Comparison of ENCODE assay signal across 16 cellular contexts in genomic region chr6:88586371-88587157, GRCh38.
DNase-seq lines count a peak whose midpoint lies in the region; ATAC-seq, FAIRE-seq and TF ChIP-seq lines count a peak whose summit lies in the region.
"Had no signal": no experiment of that assay in that cellular context is flagged by ENCODE, and none has a peak within 500 bp of the region (broad histone marks: within the 10 kb centered on the region; RNA-seq: fewer than 3 reads in every experiment).

No MANE protein-coding gene starts in this region.

- no peak overlapping the region for H2AFZ ChIP-seq in mammary epithelial cell (ENCODE audit: low read depth, low read length)

- H3K4me1 ChIP-seq in mammary epithelial cell (ENCODE audit: insufficient read depth, low read length): no peaks in the 10 kb centered on the region
- H3K4me1 ChIP-seq in thoracic aorta (ENCODE audit: control insufficient read depth in 1 of 2, low read depth in 2 of 2): peaks cover 22 to 56% of the 10 kb centered on the region in 2 donors
- H3K4me1 ChIP-seq: tibial nerve had no signal

- H3K27me3 Mint-ChIP-seq in MCF 10A (ENCODE audit: insufficient read depth, unreplicated experiment): peaks cover 80% of the 10 kb centered on the region
- H3K27me3 Mint-ChIP-seq in CD14-positive monocyte (ENCODE audit: low read depth in 3 of 3): peaks cover 0 to 4% (median 2%) of the 10 kb centered on the region in 3 donors

- H3K9me3 Mint-ChIP-seq in MCF 10A (ENCODE audit: unreplicated experiment) (peaks cover 7% of the 10 kb centered on the region), CD14-positive monocyte (peaks cover 12 to 38% (median 28%) of the 10 kb centered on the region in 7 donors)

- FAIRE-seq in urothelium cell line (lab: Jason Lieb, UNC): no peak

- H3K36me3 ChIP-seq in mammary epithelial cell (ENCODE audit: insufficient read depth, low read length) (no peaks in the 10 kb centered on the region), thoracic aorta (no peaks in the 10 kb centered on the region)
- H3K36me3 ChIP-seq: cardiac muscle cell, neutrophil, tibial nerve had no signal

- dilution Hi-C loops in mammary epithelial cell (cut with HindIII; ENCODE audit: low sequenced_read_pairs): no loop called here

- peak; percentile 81 for ATAC-seq in thoracic aorta (ENCODE audit: insufficient number of reproducible peaks, low FRiP score, low read depth)
- ATAC-seq: activated T-helper 17 cell treated with anti-CD3 and anti-CD28 coated beads, Interleukin-2, amount 50 U/mL, for 72 hours had no signal

- TF ChIP-seq CTCF in MCF 10A (IDR thresholded peaks at IDR 0.05; ENCODE audit: unreplicated experiment): no peak
- TF ChIP-seq CTCF in mammary epithelial cell (conservative IDR thresholded peaks at IDR 0.05 in 1 of 2, IDR thresholded peaks at IDR 0.05 in 1 of 2; ENCODE audit: extremely low read depth in 1 of 2, insufficient read depth in 1 of 2, low read depth in 1 of 2, low read length in 2 of 2): no peak
- TF ChIP-seq CTCF in thoracic aorta (IDR thresholded peaks at IDR 0.05): no peak
- no peak for TF ChIP-seq CTCF in CD14-positive monocyte (IDR thresholded peaks at IDR 0.05)

- BruUV-seq in MCF 10A (replicated peaks; lab: Mats Ljungman, UMichigan) (no TSS peak), mammary epithelial cell (replicated peaks; lab: Mats Ljungman, UMichigan) (no TSS peak)

- H3K4me3 Mint-ChIP-seq in MCF 10A (ENCODE audit: unreplicated experiment) (no peak overlapping the region), CD14-positive monocyte (no peak overlapping the region)
- H3K4me3 Mint-ChIP-seq: activated T-helper 17 cell treated with anti-CD3 and anti-CD28 coated beads, Interleukin-2, amount 50 U/mL, for 72 hours had no signal

- H3K79me2 ChIP-seq in mammary epithelial cell (ENCODE audit: insufficient read depth, low read length): no peaks in the 10 kb centered on the region

- H3K9me3 ChIP-seq in mammary epithelial cell (replicated peaks; ENCODE audit: insufficient read depth, low read length): no peaks in the 10 kb centered on the region
- no peaks in the 10 kb centered on the region for H3K9me3 ChIP-seq in thoracic aorta
- H3K9me3 ChIP-seq: neutrophil had no signal

- H3K27ac ChIP-seq in mammary epithelial cell (ENCODE audit: insufficient read depth, low read depth, low read length) (no peak overlapping the region), thoracic aorta (peak overlapping the region; percentile 63 to 77)
- H3K27ac ChIP-seq: cardiac muscle cell, neutrophil, tibial nerve had no signal

- H3K4me1 Mint-ChIP-seq in MCF 10A (ENCODE audit: insufficient read depth, unreplicated experiment): no peaks in the 10 kb centered on the region
- no peaks in the 10 kb centered on the region for H3K4me1 Mint-ChIP-seq in CD14-positive monocyte
- H3K4me1 Mint-ChIP-seq: activated T-helper 17 cell treated with anti-CD3 and anti-CD28 coated beads, Interleukin-2, amount 50 U/mL, for 72 hours had no signal

- H3K9ac ChIP-seq in mammary epithelial cell (ENCODE audit: insufficient read depth, low read length): no peak overlapping the region

- CTCF ChIA-PET in MCF 10A (lab: Yijun Ruan, JAX): no interaction called here
- CTCF ChIA-PET in mammary epithelial cell (lab: Charles Lee; ENCODE audit: low non-redundant PET): no interaction called here

- in situ Hi-C loops in mammary epithelial cell (cut with MboI; ENCODE audit: low sequenced_read_pairs in 2 of 2): no loop called here

- DNase-seq in MCF 10A (ENCODE audit: unreplicated experiment) (peak; percentile 23), mammary epithelial cell (no peak), anterior cingulate cortex (lab: John Stamatoyannopoulos, UW) (peak in 41 of 58 donors; percentile 9 to 85 (median 48)), medulla oblongata (ENCODE audit: extremely low spot score) (peak; percentile 55), thoracic aorta (ENCODE audit: low spot score) (peak; percentile 71), urothelium cell line (ENCODE audit: low spot score) (no peak), CD14-positive monocyte (ENCODE audit: low spot score) (no peak), kidney glomerular epithelial cell (lab: John Stamatoyannopoulos, UW) (no peak)
- DNase-seq: activated CD4-positive, alpha-beta T cell treated with anti-CD3 and anti-CD28 coated beads, Interleukin-2, amount 50 U/mL, for 48 hours; NCI-H526; stimulated activated CD4-positive, alpha-beta T cell treated with anti-CD3 and anti-CD28 coated beads, Interleukin-12 subunit alpha, Interleukin-12 subunit beta, amount 100 ng/mL, for 4 hours had no signal

- H3K36me3 Mint-ChIP-seq in MCF 10A (ENCODE audit: insufficient read depth, unreplicated experiment) (no peaks in the 10 kb centered on the region), CD14-positive monocyte (no peaks in the 10 kb centered on the region)

- intact Hi-C loops in MCF 10A (cut with micrococcal nuclease) (no loop called here), mammary epithelial cell (cut with micrococcal nuclease) (no loop called here), CD14-positive monocyte (cut with micrococcal nuclease) (no loop called here)

- POLR2A ChIA-PET in MCF 10A (lab: Yijun Ruan, JAX): no interaction called here

- H4K20me1 ChIP-seq in mammary epithelial cell (ENCODE audit: insufficient read depth, low read length): no peaks in the 10 kb centered on the region

- 13% methylated on average over 13 of the region's 23 CpGs for WGBS in mammary epithelial cell (ENCODE audit: low coverage, missing lambda C conversion rate)

- no peak overlapping the region for H3K27ac Mint-ChIP-seq in MCF 10A (ENCODE audit: low read depth, unreplicated experiment)
- H3K27ac Mint-ChIP-seq in CD14-positive monocyte: peak overlapping the region in 1 of 7 donors; percentile 11
- H3K27ac Mint-ChIP-seq: activated T-helper 17 cell treated with anti-CD3 and anti-CD28 coated beads, Interleukin-2, amount 50 U/mL, for 72 hours had no signal

- H3K27me3 ChIP-seq in mammary epithelial cell (ENCODE audit: insufficient read depth, low read length) (peaks cover 3% of the 10 kb centered on the region), thoracic aorta (replicated peaks; ENCODE audit: insufficient read depth) (no peaks in the 10 kb centered on the region)
- H3K27me3 ChIP-seq: cardiac muscle cell, neutrophil, tibial nerve had no signal

- H3K4me2 ChIP-seq in mammary epithelial cell (ENCODE audit: insufficient read depth, low read depth, low read length): no peak overlapping the region

- H3K4me3 ChIP-seq in mammary epithelial cell (replicated peaks in 1 of 3; ENCODE audit: insufficient read depth in 1 of 3, low read depth in 2 of 3, low read length in 3 of 3) (no peak overlapping the region), thoracic aorta (peak overlapping the region; percentile 48)
- H3K4me3 ChIP-seq: cardiac muscle cell, lung, tibial nerve had no signal

Comparison
In these comparisons a context has a peak if more than half of its experiments do, and no peak if none do; other contexts are left out.
1. DNase-seq: peak in MCF 10A (single experiment), anterior cingulate cortex (41 of 58), medulla oblongata (single experiment) and thoracic aorta (single experiment); none in mammary epithelial cell (single experiment), urothelium cell line (single experiment), CD14-positive monocyte (single experiment) and kidney glomerular epithelial cell (single experiment).